Comparison of ENCODE assay signal across 14 cellular contexts in the genomic region with DNA sequence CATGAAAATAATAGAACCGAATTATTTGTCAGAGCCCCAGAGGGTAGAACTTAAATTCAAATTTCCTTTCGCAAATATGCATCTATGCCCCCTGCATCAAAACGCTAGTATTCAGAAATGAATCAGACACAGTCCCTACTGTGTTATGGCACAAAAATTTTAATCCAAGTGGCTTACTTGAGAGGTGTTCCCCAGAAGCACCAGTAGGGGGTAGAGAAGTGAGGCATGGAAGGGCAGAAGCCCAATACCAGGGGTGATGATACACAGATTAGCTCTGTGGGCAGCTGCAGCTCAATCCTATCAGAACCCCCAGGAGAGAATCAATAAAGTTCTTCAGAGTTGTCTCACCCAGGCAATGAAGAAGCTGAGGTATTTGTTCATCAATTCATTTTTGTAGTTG.
DNase-seq lines count a peak whose midpoint lies in the region; ATAC-seq and TF ChIP-seq lines count a peak whose summit lies in the region.
"Had no signal": no experiment of that assay in that cellular context is flagged by ENCODE, and none has a peak within 500 bp of the region (broad histone marks: within the 10 kb centered on the region; RNA-seq: fewer than 3 reads in every experiment).

No MANE protein-coding gene starts in this region.

- DNase-seq in IMR-90 = no peak
- DNase-seq in WERI-Rb-1 = peak; percentile 13
- no peak for DNase-seq in nephron progenitor cell
- DNase-seq in right cardiac atrium = no peak
- no peak for DNase-seq in C1 segment of cervical spinal cord (lab: John Stamatoyannopoulos, UW)
- DNase-seq: activated T-cell treated with anti-CD3 and anti-CD28 coated beads for 4 hours; anterior cingulate cortex; DMS79; effector memory CD4-positive, alpha-beta T cell; hippocampal formation; mucosa of descending colon; NCI-H2081 had no signal

- H3K27me3 ChIP-seq in IMR-90 (ENCODE audit: control insufficient read depth, insufficient read depth, low read length) (no peaks in the 10 kb centered on the region), WERI-Rb-1 (ENCODE audit: insufficient read depth, low read depth, severe bottlenecking) (no peaks in the 10 kb centered on the region), right cardiac atrium (ENCODE audit: control insufficient read depth, insufficient read depth) (no peaks in the 10 kb centered on the region)

- H3K9me1 ChIP-seq in IMR-90 (ENCODE audit: insufficient read depth, low read length) = no peaks in the 10 kb centered on the region

- CTCF ChIA-PET in IMR-90 (lab: Yijun Ruan, JAX) = no interaction called here

- H3K9ac ChIP-seq in IMR-90 (ENCODE audit: low read depth, low read length) = no peak overlapping the region

- no peak overlapping the region for H2BK120ac ChIP-seq in IMR-90 (ENCODE audit: low read depth, low read length)

- in situ Hi-C loops in IMR-90 (cut with MboI; ENCODE audit: low sequenced_read_pairs) = no loop called here

- TF ChIP-seq POLR2A in IMR-90 (IDR thresholded peaks at IDR 0.05; ENCODE audit: low read depth, low read length) = no peak

- no peak overlapping the region for H2AK5ac ChIP-seq in IMR-90 (ENCODE audit: low read depth, low read length)

- TF ChIP-seq RAD21 in IMR-90 (IDR thresholded peaks at IDR 0.05; ENCODE audit: low read length) = no peak

- no peaks in the 10 kb centered on the region for H3K9me3 Mint-ChIP-seq in nephron progenitor cell

- no peak overlapping the region for H3K4ac ChIP-seq in IMR-90 (ENCODE audit: low read depth, low read length)

- H3K18ac ChIP-seq in IMR-90 (ENCODE audit: low read depth, low read length) = no peak overlapping the region

- no peak overlapping the region for H2BK15ac ChIP-seq in IMR-90 (ENCODE audit: low read depth, low read length)

- no peak overlapping the region for H2AK9ac ChIP-seq in IMR-90 (replicated peaks; ENCODE audit: low read depth, low read length, poor library complexity)

- H3K4me3 ChIP-seq in IMR-90 (ENCODE audit: insufficient read depth, low read depth, low read length) (no peak overlapping the region), WERI-Rb-1 (ENCODE audit: low read depth, low read length) (no peak overlapping the region), right cardiac atrium (ENCODE audit: low read length) (no peak overlapping the region)
- H3K4me3 ChIP-seq: mucosa of descending colon had no signal

- intact Hi-C loops in IMR-90 (cut with micrococcal nuclease) (no loop called here), right cardiac atrium (cut with DNase I) (no loop called here)

- no peak overlapping the region for H2BK5ac ChIP-seq in IMR-90 (ENCODE audit: low read depth, low read length, poor library complexity, severe bottlenecking)

- H3K14ac ChIP-seq in IMR-90 (replicated peaks; ENCODE audit: low read depth, low read length) = no peak overlapping the region

- ATAC-seq in IMR-90 (ENCODE audit: low read depth) = no peak
- no peak for ATAC-seq in right cardiac atrium
- ATAC-seq in HG02885 (IDR thresholded peaks at IDR 0.05; ENCODE audit: poor library complexity, unreplicated experiment) = no peak
- ATAC-seq: mucosa of descending colon had no signal

- H3K23ac ChIP-seq in IMR-90 (ENCODE audit: low read depth, low read length) = no peak overlapping the region

- peak; percentile 45 for TF ChIP-seq CTCF in GM12872 (IDR thresholded peaks at IDR 0.05; ENCODE audit: insufficient read depth, low read depth, low read length)
- 0 out of 2 replicates have a peak, but pooled peaks have one; percentile 12 for TF ChIP-seq CTCF in IMR-90 (conservative IDR thresholded peaks at IDR 0.05; ENCODE audit: low read depth, low read length)
- peak; percentile 51 for TF ChIP-seq CTCF in WERI-Rb-1 (IDR thresholded peaks at IDR 0.05; ENCODE audit: low read depth, low read length)
- peak; percentile 19 for TF ChIP-seq CTCF in nephron progenitor cell (IDR thresholded peaks at IDR 0.05)

- H4K91ac ChIP-seq in IMR-90 (ENCODE audit: insufficient read depth, low read depth, low read length) = no peak overlapping the region

- H3K27me3 Mint-ChIP-seq in nephron progenitor cell (ENCODE audit: low read depth, poor library complexity) = peaks cover 12% of the 10 kb centered on the region

- POLR2A ChIA-PET in IMR-90 (lab: Charles Lee; ENCODE audit: unreplicated experiment) = no interaction called here

- dilution Hi-C loops in IMR-90 (cut with HindIII; ENCODE audit: low sequenced_read_pairs, unreplicated experiment) = no loop called here

- H3K4me1 Mint-ChIP-seq in nephron progenitor cell = peaks cover 5% of the 10 kb centered on the region

- no CpG with 5 or more reads among the region's 3 CpGs for WGBS in IMR-90 (ENCODE audit: extremely low coverage in 2 of 2, insufficient read length in 1 of 2), 2 experiments
- WGBS in right cardiac atrium = 73% methylated on average over 3 of the region's 3 CpGs

- no peak overlapping the region for H3K27ac Mint-ChIP-seq in nephron progenitor cell

- H4K8ac ChIP-seq in IMR-90 (ENCODE audit: low read depth in 2 of 2, low read length in 2 of 2) = no peak overlapping the region

- H3K36me3 Mint-ChIP-seq in nephron progenitor cell (ENCODE audit: low read depth) = no peaks in the 10 kb centered on the region

- no peaks in the 10 kb centered on the region for H3K4me1 ChIP-seq in IMR-90 (ENCODE audit: control insufficient read depth, insufficient read depth, low read length)
- H3K4me1 ChIP-seq in right cardiac atrium (ENCODE audit: control insufficient read depth, insufficient read depth, low read length) = no peaks in the 10 kb centered on the region

- no peak overlapping the region for H3K4me2 ChIP-seq in IMR-90 (ENCODE audit: low read depth, low read length)

- H3K27ac ChIP-seq in IMR-90 (ENCODE audit: insufficient read depth, low read length) = no peak overlapping the region
- no peak overlapping the region for H3K27ac ChIP-seq in WERI-Rb-1
- H3K27ac ChIP-seq in right cardiac atrium (ENCODE audit: low read length) = no peak overlapping the region

- no peaks in the 10 kb centered on the region for H4K20me1 ChIP-seq in IMR-90 (ENCODE audit: insufficient read depth, low read length)

- H3K9me3 ChIP-seq in IMR-90 (ENCODE audit: control insufficient read depth, insufficient read depth, low read length) = no peaks in the 10 kb centered on the region
- no peaks in the 10 kb centered on the region for H3K9me3 ChIP-seq in WERI-Rb-1 (ENCODE audit: severe bottlenecking)
- no peaks in the 10 kb centered on the region for H3K9me3 ChIP-seq in right cardiac atrium (ENCODE audit: control insufficient read depth, low read length)
- H3K9me3 ChIP-seq: mucosa of descending colon had no signal

- H3K36me3 ChIP-seq in IMR-90 (ENCODE audit: control insufficient read depth, insufficient read depth, low read length) (no peaks in the 10 kb centered on the region), WERI-Rb-1 (no peaks in the 10 kb centered on the region)

- no peak overlapping the region for H2BK20ac ChIP-seq in IMR-90 (ENCODE audit: low read depth, low read length)

- H3K56ac ChIP-seq in IMR-90 (ENCODE audit: extremely low read depth, insufficient read depth, low read length) = no peak overlapping the region

- BruUV-seq in IMR-90 (replicated peaks; lab: Mats Ljungman, UMichigan) = no TSS peak

- H4K5ac ChIP-seq in IMR-90 (ENCODE audit: low read depth, low read length) = no peak overlapping the region

- no peaks in the 10 kb centered on the region for H3K79me1 ChIP-seq in IMR-90 (ENCODE audit: low read depth in 1 of 2, low read length in 2 of 2)

- no peak overlapping the region for H3K4me3 Mint-ChIP-seq in nephron progenitor cell

- H2AFZ ChIP-seq in IMR-90 (replicated peaks; ENCODE audit: low read length, poor library complexity) = no peak overlapping the region

TF ChIP-seq in IMR-90, 13 proteins besides CTCF, POLR2A, EP300 and RAD21:
- TF ChIP-seq USF2 (IDR thresholded peaks at IDR 0.05; ENCODE audit: low read depth, low read length) (no peak), MAFK (IDR thresholded peaks at IDR 0.05; ENCODE audit: low read depth, low read length) (no peak), NFE2L2 (IDR thresholded peaks at IDR 0.05; ENCODE audit: low read depth, low read length) (no peak), CHD1 (IDR thresholded peaks at IDR 0.05; ENCODE audit: low read depth, low read length) (no peak), SMC3 (IDR thresholded peaks at IDR 0.05; ENCODE audit: low read depth, low read length) (no peak), FOS (IDR thresholded peaks at IDR 0.05; ENCODE audit: low read depth, low read length) (no peak)
- TF ChIP-seq, protein P1, sequence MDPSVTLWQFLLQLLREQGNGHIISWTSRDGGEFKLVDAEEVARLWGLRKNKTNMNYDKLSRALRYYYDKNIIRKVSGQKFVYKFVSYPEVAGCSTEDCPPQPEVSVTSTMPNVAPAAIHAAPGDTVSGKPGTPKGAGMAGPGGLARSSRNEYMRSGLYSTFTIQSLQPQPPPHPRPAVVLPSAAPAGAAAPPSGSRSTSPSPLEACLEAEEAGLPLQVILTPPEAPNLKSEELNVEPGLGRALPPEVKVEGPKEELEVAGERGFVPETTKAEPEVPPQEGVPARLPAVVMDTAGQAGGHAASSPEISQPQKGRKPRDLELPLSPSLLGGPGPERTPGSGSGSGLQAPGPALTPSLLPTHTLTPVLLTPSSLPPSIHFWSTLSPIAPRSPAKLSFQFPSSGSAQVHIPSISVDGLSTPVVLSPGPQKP (IDR thresholded peaks at IDR 0.05; ENCODE audit: borderline replicate concordance, low read depth, low read length) = no peak
TF ChIP-seq in IMR-90: peak in this region for 0.
